Comparison of ENCODE assay signal across 1 cellular context in the genomic region with DNA sequence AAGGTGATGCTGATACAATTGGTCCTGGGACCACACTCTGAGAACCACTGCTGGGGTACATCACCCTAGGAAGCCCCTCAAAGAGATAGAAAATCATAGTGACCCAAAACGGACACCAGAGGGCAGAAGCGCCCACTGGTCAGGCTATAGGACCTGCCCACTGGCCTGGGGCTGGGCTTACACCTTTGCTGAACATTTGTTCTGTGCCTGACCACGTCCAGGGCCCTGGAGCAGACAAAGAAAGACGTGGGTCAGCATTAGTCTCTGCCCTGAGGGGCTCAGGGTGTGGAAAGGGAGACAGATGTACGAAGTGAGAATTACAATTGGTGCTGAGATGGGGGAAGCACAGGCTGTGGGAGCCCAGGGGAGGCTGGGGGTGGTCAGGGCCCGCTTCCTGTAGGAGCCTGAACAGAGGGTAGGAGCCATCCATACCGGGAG.
TF ChIP-seq lines count a peak whose summit lies in the region.

No MANE protein-coding gene starts in this region.

TF ChIP-seq in GM23338, 12 proteins besides CTCF, POLR2A, EP300 and RAD21 (continued from another document):
- TF ChIP-seq, protein P1, sequence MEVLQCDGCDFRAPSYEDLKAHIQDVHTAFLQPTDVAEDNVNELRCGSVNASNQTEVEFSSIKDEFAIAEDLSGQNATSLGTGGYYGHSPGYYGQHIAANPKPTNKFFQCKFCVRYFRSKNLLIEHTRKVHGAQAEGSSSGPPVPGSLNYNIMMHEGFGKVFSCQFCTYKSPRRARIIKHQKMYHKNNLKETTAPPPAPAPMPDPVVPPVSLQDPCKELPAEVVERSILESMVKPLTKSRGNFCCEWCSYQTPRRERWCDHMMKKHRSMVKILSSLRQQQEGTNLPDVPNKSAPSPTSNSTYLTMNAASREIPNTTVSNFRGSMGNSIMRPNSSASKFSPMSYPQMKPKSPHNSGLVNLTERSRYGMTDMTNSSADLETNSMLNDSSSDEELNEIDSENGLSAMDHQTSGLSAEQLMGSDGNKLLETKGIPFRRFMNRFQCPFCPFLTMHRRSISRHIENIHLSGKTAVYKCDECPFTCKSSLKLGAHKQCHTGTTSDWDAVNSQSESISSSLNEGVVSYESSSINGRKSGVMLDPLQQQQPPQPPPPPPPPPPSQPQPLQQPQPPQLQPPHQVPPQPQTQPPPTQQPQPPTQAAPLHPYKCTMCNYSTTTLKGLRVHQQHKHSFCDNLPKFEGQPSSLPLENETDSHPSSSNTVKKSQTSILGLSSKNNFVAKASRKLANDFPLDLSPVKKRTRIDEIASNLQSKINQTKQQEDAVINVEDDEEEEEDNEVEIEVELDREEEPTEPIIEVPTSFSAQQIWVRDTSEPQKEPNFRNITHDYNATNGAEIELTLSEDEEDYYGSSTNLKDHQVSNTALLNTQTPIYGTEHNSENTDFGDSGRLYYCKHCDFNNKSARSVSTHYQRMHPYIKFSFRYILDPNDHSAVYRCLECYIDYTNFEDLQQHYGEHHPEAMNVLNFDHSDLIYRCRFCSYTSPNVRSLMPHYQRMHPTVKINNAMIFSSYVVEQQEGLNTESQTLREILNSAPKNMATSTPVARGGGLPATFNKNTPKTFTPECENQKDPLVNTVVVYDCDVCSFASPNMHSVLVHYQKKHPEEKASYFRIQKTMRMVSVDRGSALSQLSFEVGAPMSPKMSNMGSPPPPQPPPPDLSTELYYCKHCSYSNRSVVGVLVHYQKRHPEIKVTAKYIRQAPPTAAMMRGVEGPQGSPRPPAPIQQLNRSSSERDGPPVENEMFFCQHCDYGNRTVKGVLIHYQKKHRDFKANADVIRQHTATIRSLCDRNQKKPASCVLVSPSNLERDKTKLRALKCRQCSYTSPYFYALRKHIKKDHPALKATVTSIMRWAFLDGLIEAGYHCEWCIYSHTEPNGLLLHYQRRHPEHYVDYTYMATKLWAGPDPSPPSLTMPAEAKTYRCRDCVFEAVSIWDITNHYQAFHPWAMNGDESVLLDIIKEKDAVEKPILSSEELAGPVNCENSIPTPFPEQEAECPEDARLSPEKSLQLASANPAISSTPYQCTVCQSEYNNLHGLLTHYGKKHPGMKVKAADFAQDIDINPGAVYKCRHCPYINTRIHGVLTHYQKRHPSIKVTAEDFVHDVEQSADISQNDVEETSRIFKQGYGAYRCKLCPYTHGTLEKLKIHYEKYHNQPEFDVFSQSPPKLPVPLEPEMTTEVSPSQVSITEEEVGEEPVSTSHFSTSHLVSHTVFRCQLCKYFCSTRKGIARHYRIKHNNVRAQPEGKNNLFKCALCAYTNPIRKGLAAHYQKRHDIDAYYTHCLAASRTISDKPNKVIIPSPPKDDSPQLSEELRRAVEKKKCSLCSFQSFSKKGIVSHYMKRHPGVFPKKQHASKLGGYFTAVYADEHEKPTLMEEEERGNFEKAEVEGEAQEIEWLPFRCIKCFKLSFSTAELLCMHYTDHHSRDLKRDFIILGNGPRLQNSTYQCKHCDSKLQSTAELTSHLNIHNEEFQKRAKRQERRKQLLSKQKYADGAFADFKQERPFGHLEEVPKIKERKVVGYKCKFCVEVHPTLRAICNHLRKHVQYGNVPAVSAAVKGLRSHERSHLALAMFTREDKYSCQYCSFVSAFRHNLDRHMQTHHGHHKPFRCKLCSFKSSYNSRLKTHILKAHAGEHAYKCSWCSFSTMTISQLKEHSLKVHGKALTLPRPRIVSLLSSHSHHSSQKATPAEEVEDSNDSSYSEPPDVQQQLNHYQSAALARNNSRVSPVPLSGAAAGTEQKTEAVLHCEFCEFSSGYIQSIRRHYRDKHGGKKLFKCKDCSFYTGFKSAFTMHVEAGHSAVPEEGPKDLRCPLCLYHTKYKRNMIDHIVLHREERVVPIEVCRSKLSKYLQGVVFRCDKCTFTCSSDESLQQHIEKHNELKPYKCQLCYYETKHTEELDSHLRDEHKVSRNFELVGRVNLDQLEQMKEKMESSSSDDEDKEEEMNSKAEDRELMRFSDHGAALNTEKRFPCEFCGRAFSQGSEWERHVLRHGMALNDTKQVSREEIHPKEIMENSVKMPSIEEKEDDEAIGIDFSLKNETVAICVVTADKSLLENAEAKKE (CRISPR knock-in tag; IDR thresholded peaks at IDR 0.05): no peak
- TF ChIP-seq JUNB (IDR thresholded peaks at IDR 0.05; ENCODE audit: unreplicated experiment): no peak
- TF ChIP-seq POLR2AphosphoS5 (IDR thresholded peaks at IDR 0.05; ENCODE audit: low read depth): no peak
- no peak for TF ChIP-seq EZH2phosphoT487 (IDR thresholded peaks at IDR 0.05; ENCODE audit: unreplicated experiment)
- no peak for TF ChIP-seq ZNF114 (CRISPR knock-in tag; IDR thresholded peaks at IDR 0.05)
- TF ChIP-seq CREB1 (CRISPR knock-in tag; IDR thresholded peaks at IDR 0.05; ENCODE audit: low read depth): no peak
- no peak for TF ChIP-seq STAT1 (IDR thresholded peaks at IDR 0.05; ENCODE audit: unreplicated experiment)
